Comparison of ENCODE assay signal across 10 cellular contexts in genomic region chr9:121282309-121283071, GRCh38. TPM values are rescaled to one million over a fixed set of nuclear protein-coding genes. Genes with fewer than 3 reads are reported as not detected.
DNase-seq lines count a peak whose midpoint lies in the region; ATAC-seq and TF ChIP-seq lines count a peak whose summit lies in the region.
"Had no signal": no experiment of that assay in that cellular context is flagged by ENCODE, and none has a peak within 500 bp of the region (broad histone marks: within the 10 kb centered on the region; RNA-seq: fewer than 3 reads in every experiment).

No MANE protein-coding gene starts in this region.

- no peaks in the 10 kb centered on the region for H3K9me3 ChIP-seq in Peyer's patch

- TF ChIP-seq POLR2A in Peyer's patch (IDR thresholded peaks at IDR 0.05) = peak in 1 of 2 donors; percentile 23

- intact Hi-C loops in Right ventricle myocardium inferior (cut with DNase I) (loop anchor here (5.0 kb wide), 2 partner anchors 90 to 325 kb away; partner anchors contain the start of gene STOM), posterior vena cava (cut with DNase I) (loop anchor here (5.0 to 10.0 kb wide), 3 partner anchors 35 to 82 kb away; no protein-coding TSS in a partner anchor)

- H3K4me1 ChIP-seq in Peyer's patch = peaks cover 0 to 98% (median 22%) of the 10 kb centered on the region in 4 donors

- peak; percentile 97 for DNase-seq in CD1c-positive myeloid dendritic cell (ENCODE audit: extremely low spot score)
- DNase-seq in Peyer's patch = peak in 1 of 3 donors; percentile 74
- DNase-seq in Right ventricle myocardium inferior (ENCODE audit: missing footprints) = peak; percentile 91
- peak; percentile 90 for DNase-seq in posterior vena cava (ENCODE audit: low spot score)
- DNase-seq in glomerular visceral epithelial cell (ENCODE audit: extremely low spot score) = no peak
- DNase-seq in effector CD8-positive, alpha-beta T cell (lab: John Stamatoyannopoulos, UW) = no peak
- DNase-seq in stimulated activated naive CD8-positive, alpha-beta T cell treated with anti-CD3 and anti-CD28 coated beads, Interleukin-15, amount 100 ng/mL, for 72 hours = no peak
- DNase-seq: activated CD4-positive, alpha-beta T cell treated with anti-CD3 and anti-CD28 coated beads for 48 hours had no signal

- peak overlapping the region; percentile 73 to 99 (median 90) for H3K27ac ChIP-seq in Peyer's patch

- no peak overlapping the region for H3K4me3 Mint-ChIP-seq in stimulated activated naive CD8-positive, alpha-beta T cell treated with anti-CD3 and anti-CD28 coated beads, Interleukin-15, amount 100 ng/mL, for 72 hours
- H3K4me3 Mint-ChIP-seq: stimulated activated naive CD8-positive, alpha-beta T cell treated with anti-CD3 and anti-CD28 coated beads, Interleukin-15, Interleukin-2, amounts not matched to agents 100 ng/mL and 50 ng/mL, for 24 hours had no signal

- no peaks in the 10 kb centered on the region for H3K27me3 Mint-ChIP-seq in stimulated activated naive CD8-positive, alpha-beta T cell treated with anti-CD3 and anti-CD28 coated beads, Interleukin-15, amount 100 ng/mL, for 72 hours
- H3K27me3 Mint-ChIP-seq: stimulated activated naive CD8-positive, alpha-beta T cell treated with anti-CD3 and anti-CD28 coated beads, Interleukin-15, Interleukin-2, amounts not matched to agents 100 ng/mL and 50 ng/mL, for 24 hours had no signal

- H3K4me3 ChIP-seq in Peyer's patch = no peak overlapping the region

- no peaks in the 10 kb centered on the region for H3K36me3 ChIP-seq in Peyer's patch

- TF ChIP-seq CTCF in Peyer's patch (IDR thresholded peaks at IDR 0.05) = no peak

- no peaks in the 10 kb centered on the region for H3K27me3 ChIP-seq in Peyer's patch

- peaks cover 28% of the 10 kb centered on the region for H3K4me1 Mint-ChIP-seq in stimulated activated naive CD8-positive, alpha-beta T cell treated with anti-CD3 and anti-CD28 coated beads, Interleukin-15, amount 100 ng/mL, for 72 hours

- H3K9me3 Mint-ChIP-seq in stimulated activated naive CD8-positive, alpha-beta T cell treated with anti-CD3 and anti-CD28 coated beads, Interleukin-15, amount 100 ng/mL, for 72 hours = no peaks in the 10 kb centered on the region
- H3K9me3 Mint-ChIP-seq: stimulated activated naive CD8-positive, alpha-beta T cell treated with anti-CD3 and anti-CD28 coated beads, Interleukin-15, Interleukin-2, amounts not matched to agents 100 ng/mL and 50 ng/mL, for 24 hours had no signal

- ATAC-seq in Right ventricle myocardium inferior = peak; percentile 27
- no peak for ATAC-seq in GM18868 (IDR thresholded peaks at IDR 0.05; ENCODE audit: unreplicated experiment)
- no peak for ATAC-seq in stimulated activated naive CD8-positive, alpha-beta T cell treated with anti-CD3 and anti-CD28 coated beads, Interleukin-15, amount 100 ng/mL, for 72 hours

- H3K27ac Mint-ChIP-seq in stimulated activated naive CD8-positive, alpha-beta T cell treated with anti-CD3 and anti-CD28 coated beads, Interleukin-15, amount 100 ng/mL, for 72 hours = no peak overlapping the region
- H3K27ac Mint-ChIP-seq: stimulated activated naive CD8-positive, alpha-beta T cell treated with anti-CD3 and anti-CD28 coated beads, Interleukin-15, Interleukin-2, amounts not matched to agents 100 ng/mL and 50 ng/mL, for 24 hours had no signal

RNA-seq across cellular contexts. Expression of gene GSN, which starts 14.5 kb away (rescaled TPM):
- 100 to 1,000 TPM; 364 to 571 (median 480) TPM for total RNA-seq in Peyer's patch
- total RNA-seq in Right ventricle myocardium inferior = 966 TPM
- 1,000 to 10,000 TPM in 1 of 2 donors, 100 to 1,000 TPM in 1; 590 to 1,544 TPM for total RNA-seq in posterior vena cava

Comparison
In these comparisons a context has a peak if more than half of its experiments do, and no peak if none do; other contexts are left out.
1. DNase-seq: peak in CD1c-positive myeloid dendritic cell (single experiment), Right ventricle myocardium inferior (single experiment) and posterior vena cava (single experiment); none in glomerular visceral epithelial cell (single experiment), effector CD8-positive, alpha-beta T cell (single experiment) and stimulated activated naive CD8-positive, alpha-beta T cell treated with anti-CD3 and anti-CD28 coated beads, Interleukin-15, amount 100 ng/mL, for 72 hours (0 of 2).